Comparison of ENCODE assay signal across 27 cellular contexts in the genomic region with DNA sequence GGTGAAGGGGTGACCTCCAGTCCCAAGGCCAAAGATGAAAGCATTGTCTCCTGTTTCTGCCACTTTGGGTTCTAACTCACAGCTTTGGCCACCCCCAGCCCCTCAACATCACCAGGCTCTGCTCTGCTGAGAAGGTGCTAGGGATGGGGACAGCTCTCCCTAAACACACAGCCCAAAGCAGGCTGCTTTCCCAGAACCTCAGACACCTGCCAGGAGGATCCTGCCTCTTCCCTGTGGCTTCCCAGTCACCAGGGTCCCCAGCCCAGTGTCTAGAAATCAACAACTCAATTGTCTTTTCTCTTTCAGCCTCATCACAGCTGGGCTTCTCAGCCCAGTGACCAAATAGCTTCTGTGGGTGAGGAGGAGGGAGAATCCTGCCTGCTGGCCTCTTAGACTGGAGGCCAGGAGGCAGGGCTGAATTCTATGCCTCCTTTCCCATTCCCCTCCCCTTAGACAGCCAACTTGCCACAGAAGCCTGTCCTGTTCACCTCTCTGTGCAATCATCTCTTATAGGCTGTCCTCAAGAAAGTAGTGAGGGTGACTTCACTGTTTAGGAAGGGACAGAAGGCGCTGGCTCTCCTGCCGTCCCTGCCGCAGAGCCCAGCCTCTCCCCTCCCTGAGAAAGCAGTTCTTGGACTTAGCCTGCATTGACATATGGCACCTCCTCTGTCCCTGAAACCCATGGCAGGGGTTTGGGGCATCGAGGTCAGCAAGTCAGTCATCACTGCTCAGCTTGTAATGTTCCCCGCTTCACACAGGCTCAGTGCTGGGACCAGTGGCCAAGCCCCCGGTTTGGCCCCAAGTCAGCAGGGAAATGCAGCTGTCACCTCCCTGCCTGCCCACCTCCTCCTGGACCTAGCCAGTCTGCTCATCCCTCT. TPM values are rescaled to one million over a fixed set of nuclear protein-coding genes. Genes with fewer than 3 reads are reported as not detected.
"Had no signal": no experiment of that assay in that cellular context is flagged by ENCODE, and none has a peak within 500 bp of the region (broad histone marks: within the 10 kb centered on the region; RNA-seq: fewer than 3 reads in every experiment).

No MANE protein-coding gene starts in this region.

- H3K36me3 Mint-ChIP-seq: immature natural killer cell, natural killer cell had no signal

- H3K27ac ChIP-seq: hepatocyte, left lung, thyroid gland, upper lobe of right lung had no signal

- H3K27ac Mint-ChIP-seq: activated B cell treated with CpG ODN at 0.5 μM for 24 hours; activated CD4-positive, alpha-beta T cell treated with anti-CD3 and anti-CD28 coated beads for 36 hours; activated naive CD8-positive, alpha-beta T cell treated with anti-CD3 and anti-CD28 coated beads, Interleukin-2, amount 50 U/mL, for 24 hours; immature natural killer cell; natural killer cell; T-helper 1 cell treated with Interleukin-12 subunit alpha and Interleukin-12 subunit beta and Interleukin-4 antibody, amounts not matched to agents 30 μg/mL and 1 μg/mL, for 36 hours had no signal

- H3K9me3 ChIP-seq: left lung, thyroid gland, upper lobe of right lung had no signal

- H3K36me3 ChIP-seq: left lung, thyroid gland, upper lobe of right lung had no signal

- ATAC-seq: activated CD4-positive, alpha-beta T cell treated with anti-CD3 and anti-CD28 coated beads for 36 hours; activated naive CD8-positive, alpha-beta T cell treated with anti-CD3 and anti-CD28 coated beads, Interleukin-2, amount 50 U/mL, for 24 hours; left lung; natural killer cell; upper lobe of right lung had no signal

- H3K79me2 ChIP-seq: hepatocyte had no signal

- H3K4me3 ChIP-seq: hepatocyte, left lung, lung, thyroid gland, upper lobe of right lung had no signal

- H3K9me3 Mint-ChIP-seq: activated B cell treated with CpG ODN at 0.5 μM for 24 hours; activated naive CD8-positive, alpha-beta T cell treated with anti-CD3 and anti-CD28 coated beads, Interleukin-2, amount 50 U/mL, for 24 hours; immature natural killer cell; natural killer cell; T-helper 1 cell treated with Interleukin-12 subunit alpha and Interleukin-12 subunit beta and Interleukin-4 antibody, amounts not matched to agents 30 μg/mL and 1 μg/mL, for 36 hours had no signal

- H3K4me3 Mint-ChIP-seq: activated B cell treated with CpG ODN at 0.5 μM for 24 hours; activated CD4-positive, alpha-beta T cell treated with anti-CD3 and anti-CD28 coated beads for 36 hours; activated naive CD8-positive, alpha-beta T cell treated with anti-CD3 and anti-CD28 coated beads, Interleukin-2, amount 50 U/mL, for 24 hours; natural killer cell; T-helper 1 cell treated with Interleukin-12 subunit alpha and Interleukin-12 subunit beta and Interleukin-4 antibody, amounts not matched to agents 30 μg/mL and 1 μg/mL, for 36 hours had no signal

- DNase-seq: activated B cell treated with CpG ODN at 0.5 μM for 24 hours; activated CD4-positive, alpha-beta T cell treated with anti-CD3 and anti-CD28 coated beads for 36 hours; activated CD4-positive, alpha-beta T cell treated with anti-CD3 and anti-CD28 coated beads, Interleukin-2, amount 50 U/mL, for 4 hours; activated CD8-positive, alpha-beta memory T cell treated with anti-CD3 and anti-CD28 coated beads for 24 hours; activated CD8-positive, alpha-beta memory T cell treated with anti-CD3 and anti-CD28 coated beads, Interleukin-2, amount 50 U/mL, for 48 hours; activated effector memory CD4-positive, alpha-beta T cell treated with anti-CD3 and anti-CD28 coated beads, Interleukin-2, amount 50 U/mL, for 16 hours; activated naive CD4-positive, alpha-beta T cell treated with anti-CD3 and anti-CD28 coated beads, Interleukin-2, amount 50 U/mL, for 16 hours; activated naive CD8-positive, alpha-beta T cell treated with anti-CD3 and anti-CD28 coated beads, Interleukin-2, amount 50 U/mL, for 24 hours; activated T-cell treated with anti-CD3 and anti-CD28 coated beads, Interleukin-2, amount 50 U/mL, for 48 hours; foreskin fibroblast; immature natural killer cell; natural killer cell; stimulated activated CD4-positive, alpha-beta T cell treated with anti-CD3 and anti-CD28 coated beads, Interleukin-4, amount 100 ng/mL, for 1 hour; stimulated activated naive CD4-positive, alpha-beta T cell treated with Interleukin-2 at 50 U/mL for 16 hours; T1000; thyroid gland; upper lobe of right lung had no signal

- H3K4me2 ChIP-seq: hepatocyte had no signal

- H2AFZ ChIP-seq: hepatocyte had no signal

RNA-seq across cellular contexts. Expression of a gene that starts 3.7 kb away (rescaled TPM):
- total RNA-seq: activated B cell treated with CpG ODN at 0.5 μM for 24 hours, epithelial cell of proximal tubule, fibroblast of lung, glomerular endothelial cell, hepatocyte, kidney epithelial cell, left lung, lung, natural killer cell, renal cortical epithelial cell, subcutaneous adipose tissue, thyroid gland had no signal
- polyA plus RNA-seq: fibroblast of lung, hepatocyte, immature natural killer cell had no signal
